ENCODE assay signal across 8 cellular contexts in genomic region chr1:90721210-90722194, GRCh38.
DNase-seq lines count a peak whose midpoint lies in the region; ATAC-seq, FAIRE-seq and TF ChIP-seq lines count a peak whose summit lies in the region.

No MANE protein-coding gene starts in this region.

- no peak overlapping the region for H3K4me3 ChIP-seq in HL-60 (replicated peaks; ENCODE audit: insufficient read depth, low read length)

- DNase-seq in GM18507 (ENCODE audit: extremely low spot score, insufficient read length, low read depth): peak; percentile 42
- peak in 1 of 2 experiments; percentile 58 for DNase-seq in HL-60 (ENCODE audit: low read depth in 1 of 2, low spot score in 1 of 2)
- DNase-seq in NCI-H69 (lab: John Stamatoyannopoulos, UW): peak; percentile 86
- peak; percentile 81 for DNase-seq in activated CD8-positive, alpha-beta memory T cell treated with anti-CD3 and anti-CD28 coated beads, Interleukin-2, amount 50 U/mL, for 48 hours
- DNase-seq in globus pallidus (ENCODE audit: low spot score): peak; percentile 50
- peak; percentile 33 for DNase-seq in stimulated activated CD4-positive, alpha-beta T cell treated with anti-CD3 and anti-CD28 coated beads, Interleukin-12 subunit alpha, Interleukin-12 subunit beta, amount 100 ng/mL, for 4 hours

- peak; percentile 98 for TF ChIP-seq CTCF in C4-2B (conservative IDR thresholded peaks at IDR 0.05)
- peak; percentile 83 for TF ChIP-seq CTCF in HL-60 (IDR thresholded peaks at IDR 0.05; ENCODE audit: insufficient read depth, low read length)

- no peak for ATAC-seq in activated CD4-positive, CD25-positive, alpha-beta regulatory T cell treated with anti-CD3 and anti-CD28 coated beads, Interleukin-2, amount 50 U/mL, for 24 hours

- H3K27ac ChIP-seq in C4-2B (no peak overlapping the region), HL-60 (replicated peaks) (no peak overlapping the region)

- H3K27me3 ChIP-seq in HL-60 (ENCODE audit: insufficient read depth, poor library complexity, severe bottlenecking): peaks cover 84% of the 10 kb centered on the region

- peak; percentile 89 for FAIRE-seq in GM18507 (lab: Jason Lieb, UNC)
